ENCODE assay signal across 8 cellular contexts in the genomic region with DNA sequence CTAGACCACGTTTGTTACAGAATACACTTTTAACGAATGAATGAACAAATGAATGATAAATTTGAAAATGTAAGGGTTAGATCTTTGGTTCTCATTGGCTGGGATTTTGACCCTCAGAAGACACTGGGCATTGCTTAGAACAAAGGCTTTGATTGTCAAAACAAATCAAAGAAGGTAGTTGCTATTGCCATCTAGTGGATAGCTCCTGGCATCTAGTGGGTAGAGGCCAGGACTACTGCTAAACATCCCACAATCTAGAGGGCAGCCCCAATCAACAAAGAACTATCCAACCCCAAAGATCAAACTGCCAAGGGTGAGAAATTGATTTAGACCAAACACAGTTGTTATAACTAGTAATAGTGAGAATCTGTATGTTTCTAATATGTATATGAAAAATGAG.
A peak's percentile ranks its signal among the peaks of the same experiment; 100 is the strongest.
DNase-seq lines count a peak whose midpoint lies in the region; ATAC-seq and TF ChIP-seq lines count a peak whose summit lies in the region.

No MANE protein-coding gene starts in this region.

- H3K36me3 Mint-ChIP-seq in Calu3 (ENCODE audit: insufficient read depth, unreplicated experiment) (no peaks in the 10 kb centered on the region), progenitor cell of endocrine pancreas (ENCODE audit: insufficient read depth) (no peaks in the 10 kb centered on the region)

- H3K9me3 Mint-ChIP-seq in Calu3 (ENCODE audit: low read depth, unreplicated experiment) (no peaks in the 10 kb centered on the region), progenitor cell of endocrine pancreas (ENCODE audit: low read depth) (no peaks in the 10 kb centered on the region)

- CTCF ChIA-PET in Calu3 (lab: Charles Lee) = interaction anchor here (1.1 kb wide), 1 partner anchor 812 kb away, joined by 6 read pairs; no protein-coding TSS in a partner anchor

- H3K27me3 Mint-ChIP-seq in Calu3 (ENCODE audit: unreplicated experiment) = no peaks in the 10 kb centered on the region
- no peaks in the 10 kb centered on the region for H3K27me3 Mint-ChIP-seq in progenitor cell of endocrine pancreas

- DNase-seq in Calu3 (peak; percentile 27), SW480 (ENCODE audit: low spot score) (peak; percentile 47), progenitor cell of endocrine pancreas (ENCODE audit: low spot score, unreplicated experiment) (no peak), COLO668 (lab: John Stamatoyannopoulos, UW; ENCODE audit: unreplicated experiment) (no peak), SKM-1 (lab: John Stamatoyannopoulos, UW; ENCODE audit: unreplicated experiment) (no peak), UCSD-AML1 (lab: John Stamatoyannopoulos, UW; ENCODE audit: unreplicated experiment) (no peak)

- TF ChIP-seq CTCF in Calu3 (IDR thresholded peaks at IDR 0.05; ENCODE audit: unreplicated experiment) (peak; percentile 38), progenitor cell of endocrine pancreas (IDR thresholded peaks at IDR 0.05; ENCODE audit: unreplicated experiment) (peak; percentile 34)

- BruUV-seq in Calu3 (replicated peaks; lab: Mats Ljungman, UMichigan) = no TSS peak

- ATAC-seq in GM19395 (IDR thresholded peaks at IDR 0.05; ENCODE audit: unreplicated experiment) (peak; percentile 77), HG03457 (IDR thresholded peaks at IDR 0.05; ENCODE audit: unreplicated experiment) (peak; percentile 82)

- H3K4me1 Mint-ChIP-seq in Calu3 (ENCODE audit: low read depth, unreplicated experiment) = no peaks in the 10 kb centered on the region
- peaks cover 2% of the 10 kb centered on the region for H3K4me1 Mint-ChIP-seq in progenitor cell of endocrine pancreas (ENCODE audit: low read depth)

- H3K27ac Mint-ChIP-seq in Calu3 (ENCODE audit: unreplicated experiment) = no peak overlapping the region
- H3K27ac Mint-ChIP-seq in progenitor cell of endocrine pancreas = no peak overlapping the region

- H3K4me3 Mint-ChIP-seq in Calu3 (ENCODE audit: low read depth, unreplicated experiment) = no peak overlapping the region
- H3K4me3 Mint-ChIP-seq in progenitor cell of endocrine pancreas (ENCODE audit: low read depth) = no peak overlapping the region

- intact Hi-C loops in Calu3 (cut with micrococcal nuclease; ENCODE audit: unreplicated experiment) = loop anchor here (1.0 to 2.0 kb wide), 2 partner anchors 628 to 848 kb away; no protein-coding TSS in a partner anchor

Comparison
In these comparisons a context has a peak if more than half of its experiments do, and no peak if none do; other contexts are left out.
1. DNase-seq: peak in Calu3 (single experiment) and SW480 (single experiment); none in progenitor cell of endocrine pancreas (single experiment), COLO668 (single experiment), SKM-1 (single experiment) and UCSD-AML1 (single experiment).